ENCODE assay signal across 1 cellular context in the genomic region with DNA sequence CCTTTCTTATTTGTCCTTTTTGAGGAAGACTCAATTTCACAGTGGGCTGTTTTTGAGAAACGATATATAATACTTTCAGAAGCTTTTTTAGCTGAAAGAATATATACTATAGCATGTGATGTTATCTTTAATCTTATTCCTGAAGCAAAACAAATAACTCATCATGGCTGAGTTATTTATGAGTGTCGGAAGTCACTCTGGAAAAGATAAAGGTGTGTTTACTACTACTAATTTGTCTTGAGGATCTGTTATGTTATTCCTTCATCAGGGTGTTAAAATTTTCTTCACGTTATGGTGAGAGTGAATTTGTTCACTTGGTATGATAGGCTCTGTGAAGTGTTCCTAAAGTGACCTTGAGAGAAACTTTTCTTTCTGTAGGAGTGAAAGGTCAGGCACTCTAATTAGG.
A peak's percentile ranks its signal among the peaks of the same experiment; 100 is the strongest.
TF ChIP-seq lines count a peak whose summit lies in the region.

No MANE protein-coding gene starts in this region.

TF ChIP-seq in HepG2, 621 proteins besides CTCF, POLR2A, EP300 and RAD21:
- TF ChIP-seq ZNF121 (CRISPR knock-in tag; IDR thresholded peaks at IDR 0.05) (no peak), NAIF1 (CRISPR knock-in tag; IDR thresholded peaks at IDR 0.05; ENCODE audit: borderline replicate concordance) (no peak), SPEN (CRISPR knock-in tag; IDR thresholded peaks at IDR 0.05; ENCODE audit: low read depth) (no peak), ZNF547 (CRISPR knock-in tag; IDR thresholded peaks at IDR 0.05) (no peak), NR2F6 (IDR thresholded peaks at IDR 0.05) (no peak), NR2F6 (CRISPR knock-in tag; IDR thresholded peaks at IDR 0.05) (peak; percentile 37; the same call in 1 of the 2 replicates), NFRKB (IDR thresholded peaks at IDR 0.05) (no peak), SOX13 (IDR thresholded peaks at IDR 0.05) (no peak), SOX13 (CRISPR knock-in tag; conservative IDR thresholded peaks at IDR 0.05 in 1 of 2, IDR thresholded peaks at IDR 0.05 in 1 of 2) (peak in 1 of 2 experiments; percentile 20; a peak in 1 of 4 replicates), ZNF18 (CRISPR knock-in tag; IDR thresholded peaks at IDR 0.05; ENCODE audit: insufficient replicate concordance) (no peak)
TF ChIP-seq in HepG2: peak in this region for 2.
